In the genomic region with DNA sequence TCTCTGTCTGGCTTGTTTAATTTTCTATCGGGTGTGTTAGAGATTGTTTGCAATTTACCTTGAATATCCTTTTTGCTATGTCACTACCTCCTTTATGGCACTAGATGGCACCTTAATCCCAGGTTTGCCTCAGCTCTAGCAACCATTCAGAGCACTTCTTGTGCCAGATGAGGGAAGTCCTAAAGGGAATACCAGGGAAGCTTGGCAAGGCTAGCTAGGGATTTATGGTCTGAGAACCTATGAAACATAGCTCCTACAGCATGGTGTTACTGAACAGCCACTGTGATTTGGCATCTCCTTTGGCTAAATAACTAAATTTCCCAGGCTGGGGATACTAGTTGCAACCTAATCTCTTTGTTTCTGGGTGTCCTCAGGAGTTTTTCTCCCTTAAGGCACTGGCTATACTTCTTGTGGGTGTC, we compare ENCODE assay signal across 8 cellular contexts.
A peak's percentile ranks its signal among the peaks of the same experiment; 100 is the strongest.
DNase-seq lines count a peak whose midpoint lies in the region; ATAC-seq and TF ChIP-seq lines count a peak whose summit lies in the region.

No MANE protein-coding gene starts in this region.

- H3K27me3 Mint-ChIP-seq in neural crest cell (ENCODE audit: low read depth): peaks cover 33% of the 10 kb centered on the region

- H3K9me3 Mint-ChIP-seq in neural crest cell: peaks cover 3% of the 10 kb centered on the region

- no peaks in the 10 kb centered on the region for H3K4me1 Mint-ChIP-seq in neural crest cell

- no peak overlapping the region for H3K4me3 ChIP-seq in fibroblast of pulmonary artery (replicated peaks; ENCODE audit: low read depth, low read length)

- no peaks in the 10 kb centered on the region for H3K36me3 Mint-ChIP-seq in neural crest cell (ENCODE audit: low read depth)

- TF ChIP-seq CTCF in fibroblast of pulmonary artery (IDR thresholded peaks at IDR 0.05; ENCODE audit: low read length, missing control alignments) (peak; percentile 80), neural crest cell (conservative IDR thresholded peaks at IDR 0.05) (peak; percentile 83)

- H3K27ac Mint-ChIP-seq in neural crest cell (ENCODE audit: unreplicated experiment): no peak overlapping the region

- peak; percentile 86 for DNase-seq in Daoy (ENCODE audit: low read depth)
- DNase-seq in NCI-H510A (lab: John Stamatoyannopoulos, UW): peak; percentile 64
- peak; percentile 12 to 25 for DNase-seq in activated CD4-positive, alpha-beta T cell treated with anti-CD3 and anti-CD28 coated beads, Interleukin-2, amount 50 U/mL, for 48 hours
- peak; percentile 89 for DNase-seq in fibroblast of pulmonary artery (ENCODE audit: low read depth)
- DNase-seq in neural crest cell (ENCODE audit: low read depth, low spot score): no peak

- ATAC-seq in GM21360 (IDR thresholded peaks at IDR 0.05; ENCODE audit: unreplicated experiment): peak; percentile 80
- peak; percentile 79 for ATAC-seq in HG03521 (IDR thresholded peaks at IDR 0.05; ENCODE audit: unreplicated experiment)
- no peak for ATAC-seq in HG02840 (IDR thresholded peaks at IDR 0.05; ENCODE audit: low FRiP score, unreplicated experiment)

- H3K4me3 Mint-ChIP-seq in neural crest cell: no peak overlapping the region
